In genomic region chr3:34218706-34219105, GRCh38 we compare ENCODE assay signal across 25 cellular contexts.
DNase-seq lines count a peak whose midpoint lies in the region; ATAC-seq, FAIRE-seq and TF ChIP-seq lines count a peak whose summit lies in the region.
"Had no signal": no experiment of that assay in that cellular context is flagged by ENCODE, and none has a peak within 500 bp of the region (broad histone marks: within the 10 kb centered on the region; RNA-seq: fewer than 3 reads in every experiment).

No MANE protein-coding gene starts in this region.

- H3K27me3 Mint-ChIP-seq in naive B cell (no peaks in the 10 kb centered on the region), mesothelial cell of epicardium (ENCODE audit: low read depth) (no peaks in the 10 kb centered on the region)
- peaks cover 3 to 8% of the 10 kb centered on the region in 2 donors for H3K27me3 Mint-ChIP-seq in CD8-positive, alpha-beta memory T cell

- H3K27ac ChIP-seq in angular gyrus (ENCODE audit: low read depth, low read length): peak overlapping the region; percentile 22
- no peak overlapping the region for H3K27ac ChIP-seq in CD8-positive, alpha-beta memory T cell (ENCODE audit: low read depth, low read length)
- H3K27ac ChIP-seq: PC-9, SJCRH30 had no signal

- POLR2A ChIA-PET in CD8-positive, alpha-beta memory T cell (lab: Charles Lee): no interaction called here

- no peaks in the 10 kb centered on the region for H3K36me3 ChIP-seq in CD8-positive, alpha-beta memory T cell (ENCODE audit: insufficient read depth, low read length)
- H3K36me3 ChIP-seq: SJCRH30 had no signal

- peak overlapping the region in 4 of 6 donors; percentile 5 to 94 (median 15) for H3K27ac Mint-ChIP-seq in naive B cell
- no peak overlapping the region for H3K27ac Mint-ChIP-seq in mesothelial cell of epicardium
- H3K27ac Mint-ChIP-seq in CD8-positive, alpha-beta memory T cell: no peak overlapping the region

- CTCF ChIA-PET in CD8-positive, alpha-beta memory T cell (lab: Charles Lee): no interaction called here

- no peaks in the 10 kb centered on the region for H3K9me3 ChIP-seq in CD8-positive, alpha-beta memory T cell (ENCODE audit: low read length)
- H3K9me3 ChIP-seq: SJCRH30 had no signal

- peak; percentile 57 for FAIRE-seq in endometrium (lab: Jason Lieb, UNC)
- FAIRE-seq: HTR-8/SVneo, K562 had no signal

- no peaks in the 10 kb centered on the region for H3K4me1 ChIP-seq in CD8-positive, alpha-beta memory T cell (ENCODE audit: insufficient read depth, low read length)
- H3K4me1 ChIP-seq: SJCRH30 had no signal

- H3K9me3 Mint-ChIP-seq in naive B cell: no peaks in the 10 kb centered on the region
- H3K9me3 Mint-ChIP-seq in mesothelial cell of epicardium: no peaks in the 10 kb centered on the region
- H3K9me3 Mint-ChIP-seq in CD8-positive, alpha-beta memory T cell: no peaks in the 10 kb centered on the region

- H3K36me3 Mint-ChIP-seq in naive B cell (peaks cover 8 to 12% of the 10 kb centered on the region in 2 donors), mesothelial cell of epicardium (no peaks in the 10 kb centered on the region)
- H3K36me3 Mint-ChIP-seq in CD8-positive, alpha-beta memory T cell: no peaks in the 10 kb centered on the region

- no peak for ATAC-seq in naive B cell (ENCODE audit: low read depth in 2 of 2)
- ATAC-seq: K562, Right ventricle myocardium inferior, SK-N-SH treated with all-trans-retinoic acid at 6 μM for 48 hours had no signal

- H3K4me3 ChIP-seq in CD8-positive, alpha-beta memory T cell (ENCODE audit: low read length): no peak overlapping the region
- H3K4me3 ChIP-seq: K562, PC-9, SJCRH30 had no signal

- DNase-seq in naive B cell (no peak), mesothelial cell of epicardium (ENCODE audit: low spot score in 2 of 2, unreplicated experiment in 2 of 2) (no peak), T-helper 2 cell (no peak), activated gamma-delta T cell (lab: John Stamatoyannopoulos, UW) (no peak)
- no peak for DNase-seq in CD8-positive, alpha-beta memory T cell
- DNase-seq: ACHN; DMS53; H7; MV-4-11; NCI-H1105 treated with DMSO at 0.1 percent for 48 hours; NCI-H146; NCI-H1930; NCI-H2107; NCI-H446 treated with DMSO at 0.1 percent for 48 hours; NCI-H526; NCI-H82; NK-92 treated with Interleukin-12 subunit alpha and Interleukin-12 subunit beta, amount 100 ng/mL, for 24 hours; PC-9; SJCRH30 had no signal

- TF ChIP-seq CTCF in mesothelial cell of epicardium (IDR thresholded peaks at IDR 0.05; ENCODE audit: unreplicated experiment): no peak

- no peak overlapping the region for H3K4me3 Mint-ChIP-seq in naive B cell
- no peak overlapping the region for H3K4me3 Mint-ChIP-seq in mesothelial cell of epicardium
- no peak overlapping the region for H3K4me3 Mint-ChIP-seq in CD8-positive, alpha-beta memory T cell

- H3K4me1 Mint-ChIP-seq in naive B cell: peaks cover 22 to 34% (median 31%) of the 10 kb centered on the region in 3 donors
- no peaks in the 10 kb centered on the region for H3K4me1 Mint-ChIP-seq in mesothelial cell of epicardium
- no peaks in the 10 kb centered on the region for H3K4me1 Mint-ChIP-seq in CD8-positive, alpha-beta memory T cell

- no peaks in the 10 kb centered on the region for H3K27me3 ChIP-seq in CD8-positive, alpha-beta memory T cell (ENCODE audit: insufficient read depth, low read length, poor library complexity, severe bottlenecking)
- H3K27me3 ChIP-seq: SJCRH30 had no signal

Comparison
In these comparisons a context has a peak if more than half of its experiments do, and no peak if none do; other contexts are left out.
1. H3K27ac Mint-ChIP-seq: peak in naive B cell (4 of 6); none in mesothelial cell of epicardium (single experiment) and CD8-positive, alpha-beta memory T cell (0 of 8).